Comparison of ENCODE assay signal across 1 cellular context in genomic region chr2:119366649-119367471, GRCh38.
TF ChIP-seq lines count a peak whose summit lies in the region.

Gene C2orf76 (minus strand): TSS chr2:119366834. CDS start chr2:119339959, 26,875 bp downstream.
Gene DBI (plus strand): TSS chr2:119366977. CDS start chr2:119367052, 75 bp downstream.

TF ChIP-seq in GM23338, 12 proteins besides CTCF, POLR2A, EP300 and RAD21 (continued from another document):
- TF ChIP-seq REST (IDR thresholded peaks at IDR 0.05; ENCODE audit: unreplicated experiment) (peak; percentile 11), POLR2AphosphoS5 (IDR thresholded peaks at IDR 0.05; ENCODE audit: low read depth) (peak; percentile 96), CREB1 (CRISPR knock-in tag; IDR thresholded peaks at IDR 0.05; ENCODE audit: low read depth) (0 out of 2 replicates have a peak, but pooled peaks have one; percentile 21)
